Comparison of ENCODE assay signal across 17 cellular contexts in genomic region chr12:31272607-31273225, GRCh38. TPM values are rescaled to one million over a fixed set of nuclear protein-coding genes. Genes with fewer than 3 reads are reported as not detected.
DNase-seq lines count a peak whose midpoint lies in the region; ATAC-seq and TF ChIP-seq lines count a peak whose summit lies in the region.
"Had no signal": no experiment of that assay in that cellular context is flagged by ENCODE, and none has a peak within 500 bp of the region (broad histone marks: within the 10 kb centered on the region; RNA-seq: fewer than 3 reads in every experiment).

No MANE protein-coding gene starts in this region.

- no peak overlapping the region for H2BK15ac ChIP-seq in mesenchymal stem cell (ENCODE audit: low read depth, poor library complexity, severe bottlenecking)

- no peak for TF ChIP-seq CTCF in GM23338 (conservative IDR thresholded peaks at IDR 0.05; ENCODE audit: low read depth in 2 of 2)
- TF ChIP-seq CTCF in activated CD8-positive, alpha-beta T cell treated with anti-CD3 and anti-CD28 coated beads for 36 hours (IDR thresholded peaks at IDR 0.05) = no peak
- no peak for TF ChIP-seq CTCF in prostate gland (IDR thresholded peaks at IDR 0.05)

- H3K79me1 ChIP-seq in mesenchymal stem cell (replicated peaks; ENCODE audit: low read length, poor library complexity, severe bottlenecking) = peaks cover 1% of the 10 kb centered on the region

- H2BK120ac ChIP-seq in mesenchymal stem cell (ENCODE audit: low read depth, low read length) = peak overlapping the region; percentile 5

- H3K9ac ChIP-seq in mesenchymal stem cell (ENCODE audit: low read length) = no peak overlapping the region

- H3K18ac ChIP-seq in mesenchymal stem cell (ENCODE audit: low read depth in 1 of 2, low read length in 2 of 2) = no peak overlapping the region

- H3K27ac Mint-ChIP-seq in activated CD4-positive, alpha-beta T cell treated with anti-CD3 and anti-CD28 coated beads, Interleukin-2, amount 10 ng/mL, durations not matched to agents 24 days and 14 days = peak overlapping the region; percentile 26
- no peak overlapping the region; the same call in 1 of the 2 replicates for H3K27ac Mint-ChIP-seq in GM23338
- H3K27ac Mint-ChIP-seq in activated CD8-positive, alpha-beta T cell treated with anti-CD3 and anti-CD28 coated beads for 36 hours = peak overlapping the region; percentile 5
- H3K27ac Mint-ChIP-seq: CD14-positive monocyte had no signal

- peaks cover 38% of the 10 kb centered on the region for H3K36me3 Mint-ChIP-seq in activated CD4-positive, alpha-beta T cell treated with anti-CD3 and anti-CD28 coated beads, Interleukin-2, amount 10 ng/mL, durations not matched to agents 24 days and 14 days (ENCODE audit: low read depth)
- peaks cover 9% of the 10 kb centered on the region; the same call in 2 of the 3 replicates for H3K36me3 Mint-ChIP-seq in GM23338 (ENCODE audit: low read depth)
- H3K36me3 Mint-ChIP-seq in activated CD8-positive, alpha-beta T cell treated with anti-CD3 and anti-CD28 coated beads for 36 hours (ENCODE audit: low read depth) = peaks cover 28% of the 10 kb centered on the region

- DNase-seq in activated CD4-positive, alpha-beta T cell treated with anti-CD3 and anti-CD28 coated beads, Interleukin-2, amount 10 ng/mL, durations not matched to agents 24 days and 14 days = no peak
- no peak for DNase-seq in activated CD4-positive, alpha-beta T cell treated with anti-CD3 and anti-CD28 coated beads for 4 hours
- DNase-seq in GM23338 (ENCODE audit: low spot score) (no peak), mesenchymal stem cell (no peak), AML-193 (lab: John Stamatoyannopoulos, UW) (no peak), prostate gland (ENCODE audit: low spot score) (no peak)
- DNase-seq in activated CD8-positive, alpha-beta T cell treated with anti-CD3 and anti-CD28 coated beads for 36 hours = no peak
- DNase-seq: activated effector memory CD4-positive, alpha-beta T cell treated with Interleukin-2 at 50 U/mL for 16 hours; psoas muscle; upper lobe of right lung had no signal

- no peaks in the 10 kb centered on the region for H3K9me2 ChIP-seq in GM23338 (ENCODE audit: insufficient read depth)

- TF ChIP-seq POLR2A in prostate gland (IDR thresholded peaks at IDR 0.05) = no peak

- no peak overlapping the region for H2AFZ ChIP-seq in GM23338
- H2AFZ ChIP-seq in mesenchymal stem cell (ENCODE audit: low read depth, low read length) = no peak overlapping the region

- CTCF ChIA-PET in activated CD8-positive, alpha-beta T cell treated with anti-CD3 and anti-CD28 coated beads for 36 hours (lab: Charles Lee) = interaction anchor here (0.6 to 4.2 kb wide), 23 partner anchors 7 to 549 kb away, joined by 3 to 56 read pairs (median 7); partner anchors contain the start of gene SINHCAF

- no peak overlapping the region for H2AK5ac ChIP-seq in mesenchymal stem cell (ENCODE audit: low read length, severe bottlenecking)

- H3K9me3 ChIP-seq in mesenchymal stem cell (ENCODE audit: control insufficient read depth, low read length) (no peaks in the 10 kb centered on the region), prostate gland (no peaks in the 10 kb centered on the region)
- H3K9me3 ChIP-seq: esophagus muscularis mucosa, heart left ventricle, psoas muscle, SJCRH30, upper lobe of right lung had no signal

- H2BK5ac ChIP-seq in mesenchymal stem cell (ENCODE audit: low read depth, low read length, poor library complexity, severe bottlenecking) = no peak overlapping the region

- H3K27ac ChIP-seq in GM23338 (ENCODE audit: low read depth) (peak overlapping the region; percentile 23), mesenchymal stem cell (ENCODE audit: low read length, poor library complexity, severe bottlenecking) (no peak overlapping the region), prostate gland (no peak overlapping the region)
- H3K27ac ChIP-seq: esophagus muscularis mucosa, foreskin keratinocyte, heart left ventricle, psoas muscle, SJCRH30, upper lobe of right lung had no signal

- H4K20me1 ChIP-seq in GM23338 (replicated peaks; ENCODE audit: insufficient read depth) = peaks cover 14% of the 10 kb centered on the region

- no peak overlapping the region for H4K8ac ChIP-seq in mesenchymal stem cell (ENCODE audit: low read length)

- no peak overlapping the region for H3K14ac ChIP-seq in mesenchymal stem cell (ENCODE audit: low read length in 2 of 2)

- H3K27me3 Mint-ChIP-seq in activated CD4-positive, alpha-beta T cell treated with anti-CD3 and anti-CD28 coated beads, Interleukin-2, amount 10 ng/mL, durations not matched to agents 24 days and 14 days = no peaks in the 10 kb centered on the region
- H3K27me3 Mint-ChIP-seq in GM23338 (ENCODE audit: insufficient read depth, low read depth, poor library complexity) = peaks cover 2% of the 10 kb centered on the region
- H3K27me3 Mint-ChIP-seq in activated CD8-positive, alpha-beta T cell treated with anti-CD3 and anti-CD28 coated beads for 36 hours = no peaks in the 10 kb centered on the region
- H3K27me3 Mint-ChIP-seq: naive thymus-derived CD8-positive, alpha-beta T cell had no signal

- H2BK12ac ChIP-seq in mesenchymal stem cell (ENCODE audit: low read length in 2 of 2) = no peak overlapping the region

- ATAC-seq in GM23338 = no peak; the same call in 1 of the 3 replicates
- ATAC-seq in activated CD8-positive, alpha-beta T cell treated with anti-CD3 and anti-CD28 coated beads for 36 hours = no peak
- ATAC-seq in HG02938 (IDR thresholded peaks at IDR 0.05; ENCODE audit: unreplicated experiment) = no peak

- H3K27me3 ChIP-seq in GM23338 (ENCODE audit: insufficient read depth) (no peaks in the 10 kb centered on the region), mesenchymal stem cell (ENCODE audit: control insufficient read depth in 1 of 2, insufficient read depth in 1 of 2, low read length in 2 of 2) (no peaks in the 10 kb centered on the region), prostate gland (replicated peaks; ENCODE audit: insufficient read depth) (no peaks in the 10 kb centered on the region)
- H3K27me3 ChIP-seq: esophagus muscularis mucosa, foreskin keratinocyte, heart left ventricle, SJCRH30, upper lobe of right lung had no signal

- H4K91ac ChIP-seq in mesenchymal stem cell (ENCODE audit: low read length) = no peak overlapping the region

- H3K4me1 Mint-ChIP-seq in activated CD4-positive, alpha-beta T cell treated with anti-CD3 and anti-CD28 coated beads, Interleukin-2, amount 10 ng/mL, durations not matched to agents 24 days and 14 days = no peaks in the 10 kb centered on the region
- peaks cover 13% of the 10 kb centered on the region for H3K4me1 Mint-ChIP-seq in GM23338
- no peaks in the 10 kb centered on the region for H3K4me1 Mint-ChIP-seq in activated CD8-positive, alpha-beta T cell treated with anti-CD3 and anti-CD28 coated beads for 36 hours (ENCODE audit: low read depth)
- H3K4me1 Mint-ChIP-seq: CD14-positive monocyte had no signal

- H3K36me3 ChIP-seq in GM23338 (ENCODE audit: insufficient read depth) (peaks cover 1% of the 10 kb centered on the region), mesenchymal stem cell (ENCODE audit: control insufficient read depth in 1 of 2, insufficient read depth in 2 of 2, low read depth in 1 of 2, low read length in 2 of 2) (peaks cover 0 to 2% of the 10 kb centered on the region in 2 experiments), prostate gland (no peaks in the 10 kb centered on the region)
- H3K36me3 ChIP-seq: upper lobe of right lung had no signal

- no peaks in the 10 kb centered on the region for H3K9me3 Mint-ChIP-seq in activated CD4-positive, alpha-beta T cell treated with anti-CD3 and anti-CD28 coated beads, Interleukin-2, amount 10 ng/mL, durations not matched to agents 24 days and 14 days
- H3K9me3 Mint-ChIP-seq in GM23338 = no peaks in the 10 kb centered on the region
- no peaks in the 10 kb centered on the region for H3K9me3 Mint-ChIP-seq in activated CD8-positive, alpha-beta T cell treated with anti-CD3 and anti-CD28 coated beads for 36 hours
- H3K9me3 Mint-ChIP-seq: CD14-positive monocyte; naive thymus-derived CD8-positive, alpha-beta T cell had no signal

- 99% methylated on average over 4 of the region's 4 CpGs for WGBS in mesenchymal stem cell
- 84% methylated on average over 4 of the region's 4 CpGs for WGBS in prostate gland

- intact Hi-C loops in activated CD4-positive, alpha-beta T cell treated with anti-CD3 and anti-CD28 coated beads, Interleukin-2, amount 10 ng/mL, durations not matched to agents 24 days and 14 days (cut with micrococcal nuclease) = loop anchor here (1.0 kb wide), 1 partner anchor 425 kb away; no protein-coding TSS in a partner anchor
- intact Hi-C loops in activated CD8-positive, alpha-beta T cell treated with anti-CD3 and anti-CD28 coated beads for 36 hours (cut with micrococcal nuclease) = no loop called here
- intact Hi-C loops in prostate gland (cut with DNase I) = no loop called here

- H3K4me2 ChIP-seq in GM23338 (no peak overlapping the region), mesenchymal stem cell (ENCODE audit: low read length, poor library complexity, severe bottlenecking) (no peak overlapping the region)

- H3K4me3 ChIP-seq in GM23338 (no peak overlapping the region), mesenchymal stem cell (ENCODE audit: insufficient read depth in 1 of 2, low read depth in 1 of 2, low read length in 2 of 2) (no peak overlapping the region), prostate gland (no peak overlapping the region)
- H3K4me3 ChIP-seq: esophagus muscularis mucosa, heart left ventricle, psoas muscle, SJCRH30, upper lobe of right lung had no signal

- no peak overlapping the region for H3K4ac ChIP-seq in mesenchymal stem cell (ENCODE audit: low read depth in 1 of 2, low read length in 2 of 2)

- H3F3A ChIP-seq in GM23338 (replicated peaks; ENCODE audit: low read depth) = peaks cover 19% of the 10 kb centered on the region

- peaks cover 18% of the 10 kb centered on the region for H3K4me1 ChIP-seq in GM23338 (ENCODE audit: insufficient read depth)
- no peaks in the 10 kb centered on the region for H3K4me1 ChIP-seq in mesenchymal stem cell (ENCODE audit: control insufficient read depth, insufficient read depth, low read depth, low read length)
- no peaks in the 10 kb centered on the region for H3K4me1 ChIP-seq in prostate gland (replicated peaks)
- H3K4me1 ChIP-seq: esophagus muscularis mucosa, foreskin keratinocyte, heart left ventricle, psoas muscle, SJCRH30, upper lobe of right lung had no signal

- no peak overlapping the region for H3K4me3 Mint-ChIP-seq in activated CD4-positive, alpha-beta T cell treated with anti-CD3 and anti-CD28 coated beads, Interleukin-2, amount 10 ng/mL, durations not matched to agents 24 days and 14 days
- H3K4me3 Mint-ChIP-seq in GM23338 = no peak overlapping the region
- no peak overlapping the region for H3K4me3 Mint-ChIP-seq in activated CD8-positive, alpha-beta T cell treated with anti-CD3 and anti-CD28 coated beads for 36 hours
- H3K4me3 Mint-ChIP-seq: CD14-positive monocyte had no signal

- no peak overlapping the region for H3K23ac ChIP-seq in mesenchymal stem cell (ENCODE audit: low read length in 2 of 2)

- POLR2A ChIA-PET in activated CD8-positive, alpha-beta T cell treated with anti-CD3 and anti-CD28 coated beads for 36 hours (lab: Charles Lee) = interaction anchor here (0.6 to 1.0 kb wide), 2 partner anchors 9 to 31 kb away, joined by 3 read pairs; no protein-coding TSS in a partner anchor

- peaks cover 4% of the 10 kb centered on the region; the same call in 1 of the 2 replicates for H3K79me2 ChIP-seq in GM23338 (replicated peaks; ENCODE audit: insufficient read depth)

RNA-seq across cellular contexts. Expression of gene SINHCAF, which starts 53.2 kb away (rescaled TPM):
- 261 and 277 TPM in 2 replicates for total RNA-seq in activated CD4-positive, alpha-beta T cell treated with anti-CD3 and anti-CD28 coated beads, Interleukin-2, amount 10 ng/mL, durations not matched to agents 24 days and 14 days
- 569 and 581 TPM in 2 replicates for total RNA-seq in GM23338 (2014; rRNA removed; shearing (Covaris generic))
- polyA plus RNA-seq in GM23338 (2016; fragmentation: Nextera tagmentation; extraction: Ambion mirVana) = 651 and 686 TPM in 2 replicates
- 100 to 1,000 TPM; 171 to 184 TPM for total RNA-seq in activated CD8-positive, alpha-beta T cell treated with anti-CD3 and anti-CD28 coated beads for 36 hours
- polyA plus RNA-seq in mesenchymal stem cell (2013, experiment 1 of 2) = 33.9 TPM
- polyA plus RNA-seq in mesenchymal stem cell (2013, experiment 2 of 2) = 34.9 TPM
- total RNA-seq in prostate gland = 10 to 100 TPM; 69.1 to 74.1 TPM
